ENCODE assay signal across 10 cellular contexts in the genomic region with DNA sequence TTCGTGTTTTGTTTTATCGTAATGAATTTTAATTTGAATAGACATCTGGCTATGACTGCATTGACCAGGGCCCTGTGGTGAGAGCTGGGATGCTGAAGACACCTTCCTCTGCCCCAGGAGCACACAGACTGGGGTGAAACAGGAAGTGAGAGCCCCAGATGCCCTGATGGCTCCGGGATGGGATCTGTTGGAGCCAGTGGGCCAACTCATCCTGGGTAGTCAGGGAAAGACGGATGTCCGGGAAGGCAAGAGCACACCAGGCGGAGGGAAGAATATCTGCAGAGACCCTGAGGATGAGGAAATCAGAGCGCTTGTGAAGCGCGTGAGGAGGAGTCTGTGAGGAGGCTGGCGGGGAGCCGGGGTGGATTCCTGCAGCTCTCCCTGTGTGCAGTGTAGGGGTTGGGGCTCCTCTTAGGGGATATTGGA.
DNase-seq lines count a peak whose midpoint lies in the region; ATAC-seq, FAIRE-seq and TF ChIP-seq lines count a peak whose summit lies in the region.
"Had no signal": no experiment of that assay in that cellular context is flagged by ENCODE, and none has a peak within 500 bp of the region (broad histone marks: within the 10 kb centered on the region; RNA-seq: fewer than 3 reads in every experiment).

No MANE protein-coding gene starts in this region.

- H3K4me1 Mint-ChIP-seq in nephron progenitor cell, result peaks cover 25% of the 10 kb centered on the region

- no peaks in the 10 kb centered on the region for H3K27me3 Mint-ChIP-seq in nephron progenitor cell (ENCODE audit: low read depth, poor library complexity)

- intact Hi-C loops in Right ventricle myocardium inferior (cut with DNase I), result no loop called here
- intact Hi-C loops in cardiac septum (cut with DNase I), result loop anchor here (5.0 kb wide), 1 partner anchor 102 kb away; the partner anchor contains the start of gene KSR1

- ATAC-seq in Right ventricle myocardium inferior (peak; percentile 68), esophagus mucosa (peak; percentile 5), GM18868 (IDR thresholded peaks at IDR 0.05; ENCODE audit: unreplicated experiment) (no peak), HG03571 (IDR thresholded peaks at IDR 0.05; ENCODE audit: unreplicated experiment) (no peak)
- ATAC-seq: activated naive CD4-positive, alpha-beta T cell treated with anti-CD3 and anti-CD28 coated beads, Interleukin-2, amount 50 U/mL, for 72 hours had no signal

- no peak overlapping the region for H3K4me3 Mint-ChIP-seq in nephron progenitor cell

- no peak for TF ChIP-seq CTCF in nephron progenitor cell (IDR thresholded peaks at IDR 0.05)

- no peaks in the 10 kb centered on the region for H3K9me3 Mint-ChIP-seq in nephron progenitor cell
- H3K9me3 Mint-ChIP-seq: activated naive CD4-positive, alpha-beta T cell treated with anti-CD3 and anti-CD28 coated beads, Interleukin-2, amount 50 U/mL, for 72 hours had no signal

- peaks cover 7% of the 10 kb centered on the region for H3K36me3 Mint-ChIP-seq in nephron progenitor cell (ENCODE audit: low read depth)

- no peak for FAIRE-seq in GM19239 (lab: Jason Lieb, UNC)
- FAIRE-seq: islet of Langerhans had no signal

- DNase-seq in Right ventricle myocardium inferior (ENCODE audit: missing footprints) (peak; percentile 78), cardiac septum (ENCODE audit: low spot score) (no peak), nephron progenitor cell (no peak), GM19239 (ENCODE audit: insufficient read length, low spot score) (no peak), DMS153 treated with DMSO at 0.1 percent for 48 hours (lab: John Stamatoyannopoulos, UW; ENCODE audit: unreplicated experiment) (no peak)

- H3K27ac Mint-ChIP-seq in nephron progenitor cell, result peak overlapping the region; percentile 58

Comparison
In these comparisons a context has a peak if more than half of its experiments do, and no peak if none do; other contexts are left out.
1. ATAC-seq: peak in Right ventricle myocardium inferior (single experiment) and esophagus mucosa (single experiment); none in GM18868 (single experiment) and HG03571 (single experiment).